ENCODE assay signal across 29 cellular contexts in genomic region chr3:77667901-77668300, GRCh38.
"Had no signal": no experiment of that assay in that cellular context is flagged by ENCODE, and none has a peak within 500 bp of the region (broad histone marks: within the 10 kb centered on the region; RNA-seq: fewer than 3 reads in every experiment).

No MANE protein-coding gene starts in this region.

- H3K4me1 ChIP-seq: esophagus squamous epithelium, neural progenitor cell, prostate gland, right lobe of liver, suprapubic skin, transverse colon, upper lobe of right lung, uterus had no signal

- DNase-seq: cerebellar nuclear complex; effector CD8-positive, alpha-beta T cell; endodermal cell; erythroblast; esophagus squamous epithelium; foreskin melanocyte; hypothalamus; immature natural killer cell; islet precursor cell; kidney glomerular epithelial cell; mesenchymal stem cell; mucosa of descending colon; naive B cell; right lobe of liver; stimulated activated CD4-positive, alpha-beta T cell treated with anti-CD3 and anti-CD28 coated beads, Interleukin-12 subunit alpha, Interleukin-12 subunit beta, amount 100 ng/mL, for 4 hours; stimulated activated CD4-positive, alpha-beta T cell treated with anti-CD3 and anti-CD28 coated beads, Interleukin-1b, Interleukin-23, amount 100 ng/mL, for 48 hours; stimulated activated CD4-positive, alpha-beta T cell treated with anti-CD3 and anti-CD28 coated beads, Interleukin-4, amount 100 ng/mL, for 1 hour; stimulated activated CD8-positive, alpha-beta memory T cell treated with anti-CD3 and anti-CD28 coated beads, Interleukin-4, amount 100 ng/mL, for 48 hours; stimulated activated naive CD4-positive, alpha-beta T cell; stimulated activated naive CD8-positive, alpha-beta T cell treated with anti-CD3 and anti-CD28 coated beads, Interleukin-15, amount 100 ng/mL, for 72 hours; transverse colon; upper lobe of right lung; uterus had no signal

- H3K36me3 ChIP-seq: esophagus squamous epithelium, neural progenitor cell, prostate gland, right lobe of liver, suprapubic skin, transverse colon, upper lobe of right lung, uterus had no signal

- H3K27me3 ChIP-seq: esophagus squamous epithelium, neural progenitor cell, right lobe of liver, suprapubic skin, transverse colon, upper lobe of right lung, uterus had no signal

- H3K9me3 ChIP-seq: mucosa of descending colon, prostate gland, right lobe of liver, suprapubic skin, transverse colon, upper lobe of right lung, uterus had no signal

- H3K4me1 Mint-ChIP-seq: endodermal cell; immature natural killer cell; naive B cell; stimulated activated naive CD8-positive, alpha-beta T cell treated with anti-CD3 and anti-CD28 coated beads, Interleukin-15, amount 100 ng/mL, for 72 hours had no signal

- H3K27me3 Mint-ChIP-seq: naive B cell; natural killer cell treated with Interleukin-12 subunit alpha and Interleukin-12 subunit beta and Interleukin-15 and Interleukin-18, amount 100 ng/mL, for 72 hours; stimulated activated naive CD8-positive, alpha-beta T cell treated with anti-CD3 and anti-CD28 coated beads, Interleukin-15, amount 100 ng/mL, for 72 hours had no signal

- H3K36me3 Mint-ChIP-seq: naive B cell; natural killer cell treated with Interleukin-12 subunit alpha and Interleukin-12 subunit beta and Interleukin-15 and Interleukin-18, amount 100 ng/mL, for 72 hours; neural progenitor cell had no signal

- H3K27ac ChIP-seq: esophagus squamous epithelium, neural progenitor cell, prostate gland, right lobe of liver, suprapubic skin, transverse colon, upper lobe of right lung, uterus had no signal

- H2AFZ ChIP-seq: neural progenitor cell had no signal

- H3K4me3 ChIP-seq: esophagus squamous epithelium, mucosa of descending colon, neural progenitor cell, prostate gland, right lobe of liver, smooth muscle cell, suprapubic skin, transverse colon, upper lobe of right lung, uterus had no signal

- H3K27ac Mint-ChIP-seq: endodermal cell; immature natural killer cell; mesothelial cell of epicardium; naive B cell; natural killer cell treated with Interleukin-12 subunit alpha and Interleukin-12 subunit beta and Interleukin-15 and Interleukin-18, amount 100 ng/mL, for 72 hours; neural progenitor cell; stimulated activated naive CD8-positive, alpha-beta T cell treated with anti-CD3 and anti-CD28 coated beads, Interleukin-15, amount 100 ng/mL, for 72 hours had no signal

- H3K4me3 Mint-ChIP-seq: endodermal cell; immature natural killer cell; mesothelial cell of epicardium; naive B cell; natural killer cell treated with Interleukin-12 subunit alpha and Interleukin-12 subunit beta and Interleukin-15 and Interleukin-18, amount 100 ng/mL, for 72 hours; neural progenitor cell; stimulated activated naive CD8-positive, alpha-beta T cell treated with anti-CD3 and anti-CD28 coated beads, Interleukin-15, amount 100 ng/mL, for 72 hours had no signal

- H3K4me2 ChIP-seq: neural progenitor cell, smooth muscle cell had no signal

- H3K9ac ChIP-seq: neural progenitor cell had no signal
